ENCODE assay signal across 23 cellular contexts in genomic region chr3:13653631-13654279, GRCh38.
A peak's percentile ranks its signal among the peaks of the same experiment; 100 is the strongest.
DNase-seq lines count a peak whose midpoint lies in the region; ATAC-seq, FAIRE-seq and TF ChIP-seq lines count a peak whose summit lies in the region.
"Had no signal": no experiment of that assay in that cellular context is flagged by ENCODE, and none has a peak within 500 bp of the region (broad histone marks: within the 10 kb centered on the region; RNA-seq: fewer than 3 reads in every experiment).

No MANE protein-coding gene starts in this region.

- H3K36me3 Mint-ChIP-seq in CD4-positive, alpha-beta memory T cell = no peaks in the 10 kb centered on the region
- H3K36me3 Mint-ChIP-seq in activated naive CD8-positive, alpha-beta T cell treated with anti-CD3 and anti-CD28 coated beads, Interleukin-2, amount 50 U/mL, for 24 hours (ENCODE audit: low read depth) = no peaks in the 10 kb centered on the region
- H3K36me3 Mint-ChIP-seq in neural crest cell (ENCODE audit: low read depth) = no peaks in the 10 kb centered on the region

- no peak overlapping the region for H3K27ac ChIP-seq in CD4-positive, alpha-beta memory T cell (ENCODE audit: low read depth, low read length)
- H3K27ac ChIP-seq: ascending aorta, esophagus muscularis mucosa, gastroesophageal sphincter, parathyroid adenoma, sigmoid colon, upper lobe of left lung had no signal

- no peak for FAIRE-seq in H54 (lab: Jason Lieb, UNC)
- FAIRE-seq: kidney had no signal

- H3K9me3 Mint-ChIP-seq in CD4-positive, alpha-beta memory T cell = peaks cover 0 to 1% (median 0%) of the 10 kb centered on the region in 8 donors
- no peaks in the 10 kb centered on the region for H3K9me3 Mint-ChIP-seq in activated naive CD8-positive, alpha-beta T cell treated with anti-CD3 and anti-CD28 coated beads, Interleukin-2, amount 50 U/mL, for 24 hours
- H3K9me3 Mint-ChIP-seq in neural crest cell = no peaks in the 10 kb centered on the region
- H3K9me3 Mint-ChIP-seq: HFFc6 had no signal

- POLR2A ChIA-PET in CD4-positive, alpha-beta memory T cell (lab: Charles Lee; ENCODE audit: partially characterized antibody) = interaction anchor here (0.8 to 7.6 kb wide), 5 partner anchors 174 to 236 kb away, joined by 3 to 142 read pairs (median 14); partner anchors contain the start of genes HDAC11 and WNT7A

- H3K27me3 Mint-ChIP-seq in CD4-positive, alpha-beta memory T cell = peaks cover 3 to 7% of the 10 kb centered on the region in 2 donors
- H3K27me3 Mint-ChIP-seq in activated naive CD8-positive, alpha-beta T cell treated with anti-CD3 and anti-CD28 coated beads, Interleukin-2, amount 50 U/mL, for 24 hours = peaks cover 21% of the 10 kb centered on the region
- peaks cover 31% of the 10 kb centered on the region for H3K27me3 Mint-ChIP-seq in neural crest cell (ENCODE audit: low read depth)

- H3K4me1 ChIP-seq in CD4-positive, alpha-beta memory T cell (ENCODE audit: insufficient read depth, low read length) = peaks cover 56% of the 10 kb centered on the region

- H3K4me1 Mint-ChIP-seq in CD4-positive, alpha-beta memory T cell = peaks cover 23 to 74% (median 47%) of the 10 kb centered on the region in 4 donors
- H3K4me1 Mint-ChIP-seq in activated naive CD8-positive, alpha-beta T cell treated with anti-CD3 and anti-CD28 coated beads, Interleukin-2, amount 50 U/mL, for 24 hours = peaks cover 31% of the 10 kb centered on the region
- H3K4me1 Mint-ChIP-seq in neural crest cell = peaks cover 38% of the 10 kb centered on the region

- peak overlapping the region; percentile 55 to 94 (median 84) for H3K27ac Mint-ChIP-seq in CD4-positive, alpha-beta memory T cell
- H3K27ac Mint-ChIP-seq in activated naive CD8-positive, alpha-beta T cell treated with anti-CD3 and anti-CD28 coated beads, Interleukin-2, amount 50 U/mL, for 24 hours = no peak overlapping the region
- peak overlapping the region; percentile 29 for H3K27ac Mint-ChIP-seq in neural crest cell (ENCODE audit: unreplicated experiment)
- H3K27ac Mint-ChIP-seq: HFFc6 had no signal

- intact Hi-C loops in CD4-positive, alpha-beta memory T cell (cut with micrococcal nuclease) = loop anchor here (10.0 kb wide), 2 partner anchors 471 to 639 kb away; partner anchors contain the start of genes CHCHD4 and TMEM43

- no peaks in the 10 kb centered on the region for H3K9me3 ChIP-seq in CD4-positive, alpha-beta memory T cell (ENCODE audit: control insufficient read depth in 1 of 2, low read length in 2 of 2)
- H3K9me3 ChIP-seq: ascending aorta, Caco-2, esophagus muscularis mucosa, gastroesophageal sphincter, sigmoid colon, upper lobe of left lung had no signal

- H3K27me3 ChIP-seq in CD4-positive, alpha-beta memory T cell (ENCODE audit: insufficient read depth, low read length) = peaks cover 6% of the 10 kb centered on the region
- H3K27me3 ChIP-seq: ascending aorta had no signal

- H3K4me3 ChIP-seq in CD4-positive, alpha-beta memory T cell (ENCODE audit: low read length in 2 of 2) = no peak overlapping the region
- H3K4me3 ChIP-seq: ascending aorta, esophagus muscularis mucosa, gastroesophageal sphincter, sigmoid colon, upper lobe of left lung had no signal

- TF ChIP-seq POLR2A in H54 (IDR thresholded peaks at IDR 0.05; ENCODE audit: low read depth, low read length) = no peak

- CTCF ChIA-PET in CD4-positive, alpha-beta memory T cell (lab: Charles Lee; ENCODE audit: partially characterized antibody) = interaction anchor here (1.5 to 24.7 kb wide), 6 partner anchors 8 to 235 kb away, joined by 3 to 996 read pairs (median 83); partner anchors contain the start of gene WNT7A

- peak overlapping the region in 7 of 8 donors; percentile 7 to 81 (median 51) for H3K4me3 Mint-ChIP-seq in CD4-positive, alpha-beta memory T cell
- H3K4me3 Mint-ChIP-seq in activated naive CD8-positive, alpha-beta T cell treated with anti-CD3 and anti-CD28 coated beads, Interleukin-2, amount 50 U/mL, for 24 hours = no peak overlapping the region
- no peak overlapping the region for H3K4me3 Mint-ChIP-seq in neural crest cell
- H3K4me3 Mint-ChIP-seq: HFFc6 had no signal

- no peaks in the 10 kb centered on the region for H3K36me3 ChIP-seq in CD4-positive, alpha-beta memory T cell (ENCODE audit: insufficient read depth, low read length)
- H3K36me3 ChIP-seq: ascending aorta, esophagus muscularis mucosa, gastroesophageal sphincter, sigmoid colon, upper lobe of left lung had no signal

- TF ChIP-seq CTCF in neural crest cell (conservative IDR thresholded peaks at IDR 0.05) = no peak

- peak; percentile 27 for ATAC-seq in activated naive CD8-positive, alpha-beta T cell treated with anti-CD3 and anti-CD28 coated beads, Interleukin-2, amount 50 U/mL, for 24 hours
- ATAC-seq: activated CD4-positive, CD25-positive, alpha-beta regulatory T cell treated with anti-CD3 and anti-CD28 coated beads, Interleukin-2, amount 50 U/mL, for 24 hours; gastroesophageal sphincter had no signal

- DNase-seq in CD4-positive, alpha-beta memory T cell = peak in 3 of 5 donors; percentile 21 to 59 (median 23)
- peak; percentile 81 for DNase-seq in H54 (ENCODE audit: insufficient read length, low spot score)
- DNase-seq in activated naive CD8-positive, alpha-beta T cell treated with anti-CD3 and anti-CD28 coated beads, Interleukin-2, amount 50 U/mL, for 24 hours = peak; percentile 18
- DNase-seq in neural crest cell (ENCODE audit: low read depth, low spot score) = no peak
- DNase-seq in KG1 (lab: John Stamatoyannopoulos, UW) = no peak
- no peak for DNase-seq in AML-193 (lab: John Stamatoyannopoulos, UW)
- DNase-seq in stimulated activated naive CD4-positive, alpha-beta T cell treated with Interleukin-2 at 50 U/mL for 16 hours (lab: John Stamatoyannopoulos, UW) = no peak
- DNase-seq in DMS79 treated with DMSO at 0.1 percent for 48 hours (lab: John Stamatoyannopoulos, UW) = no peak
- DNase-seq: Caco-2; cerebellar nuclear complex; HFFc6; kidney; MM.1S; NCI-H1436; NCI-H524; sigmoid colon; stimulated activated naive CD4-positive, alpha-beta T cell; upper lobe of left lung had no signal

Comparison
In these comparisons a context has a peak if more than half of its experiments do, and no peak if none do; other contexts are left out.
1. DNase-seq: peak in CD4-positive, alpha-beta memory T cell (3 of 5), H54 (single experiment) and activated naive CD8-positive, alpha-beta T cell treated with anti-CD3 and anti-CD28 coated beads, Interleukin-2, amount 50 U/mL, for 24 hours (single experiment); none in neural crest cell (single experiment), KG1 (single experiment), AML-193 (0 of 2), stimulated activated naive CD4-positive, alpha-beta T cell treated with Interleukin-2 at 50 U/mL for 16 hours (single experiment) and DMS79 treated with DMSO at 0.1 percent for 48 hours (single experiment).
2. H3K4me3 Mint-ChIP-seq: peak in CD4-positive, alpha-beta memory T cell (7 of 8); none in activated naive CD8-positive, alpha-beta T cell treated with anti-CD3 and anti-CD28 coated beads, Interleukin-2, amount 50 U/mL, for 24 hours (single experiment) and neural crest cell (single experiment).